Comparison of ENCODE assay signal across 13 cellular contexts in genomic region chr9:72960446-72960845, GRCh38. TPM values are rescaled to one million over a fixed set of nuclear protein-coding genes. Genes with fewer than 3 reads are reported as not detected.
DNase-seq lines count a peak whose midpoint lies in the region; ATAC-seq and TF ChIP-seq lines count a peak whose summit lies in the region.
"Had no signal": no experiment of that assay in that cellular context is flagged by ENCODE, and none has a peak within 500 bp of the region (broad histone marks: within the 10 kb centered on the region; RNA-seq: fewer than 3 reads in every experiment).

No MANE protein-coding gene starts in this region.

- in situ Hi-C loops in G401 (cut with HindIII; ENCODE audit: low sequenced_read_pairs) (no loop called here), HAP-1 (cut with MboI; ENCODE audit: low sequenced_read_pairs) (no loop called here)

- DNase-seq in AG09309 (ENCODE audit: low read depth) (no peak), HPDE6-E6E7 (ENCODE audit: extremely low spot score) (peak; percentile 7), left colon (no peak), G401 (ENCODE audit: low spot score) (no peak), HAP-1 (ENCODE audit: low spot score in 2 of 2) (no peak), middle frontal gyrus (ENCODE audit: extremely low spot score, low spot score) (no peak)
- DNase-seq: activated CD8-positive, alpha-beta T cell treated with anti-CD3 and anti-CD28 coated beads, Interleukin-2, amount 10 ng/mL, durations not matched to agents 7 days and 5 days; HCEC 1CT; KBM-7; NCI-H187 treated with DMSO at 0.1 percent for 48 hours had no signal

- ATAC-seq in left colon (peak; percentile 78), GM19452 (IDR thresholded peaks at IDR 0.05; ENCODE audit: unreplicated experiment) (no peak)
- ATAC-seq: activated CD8-positive, alpha-beta T cell treated with anti-CD3 and anti-CD28 coated beads, Interleukin-2, amount 10 ng/mL, durations not matched to agents 7 days and 5 days; SK-N-SH treated with all-trans-retinoic acid at 6 μM for 48 hours had no signal

- no peaks in the 10 kb centered on the region for H3K36me3 ChIP-seq in HAP-1 (replicated peaks)

- 0 out of 2 replicates have a peak, but pooled peaks cover 2% of the 10 kb centered on the region for H3K27me3 ChIP-seq in HAP-1 (ENCODE audit: low read depth)

- intact Hi-C loops in left colon (cut with DNase I, micrococcal nuclease): no loop called here

- TF ChIP-seq CTCF in AG09309 (IDR thresholded peaks at IDR 0.05; ENCODE audit: control insufficient read depth, insufficient read depth, low read depth, low read length, missing control alignments): peak; percentile 22
- 0 out of 2 replicates have a peak, but pooled peaks have one; percentile 13 for TF ChIP-seq CTCF in VCaP (conservative IDR thresholded peaks at IDR 0.05)

- H3K27ac ChIP-seq in VCaP: no peak overlapping the region

- peaks cover 3% of the 10 kb centered on the region for H3K4me1 ChIP-seq in HAP-1

- H3K9me3 ChIP-seq in HAP-1: no peaks in the 10 kb centered on the region

- no peak overlapping the region for H3K4me3 ChIP-seq in AG09309 (ENCODE audit: control insufficient read depth, low read depth, low read length)
- H3K4me3 ChIP-seq in HAP-1: no peak overlapping the region

RNA-seq across cellular contexts. Expression of gene ALDH1A1, which starts 7.6 kb away (rescaled TPM):
- total RNA-seq in left colon: 100 to 1,000 TPM in 1 of 2 donors, 10 to 100 TPM in 1; 91.0 to 105 TPM
- total RNA-seq in G401 (2014; rRNA removed; shearing (Covaris generic)): not detected in 2 replicates
- total RNA-seq: activated CD8-positive, alpha-beta T cell treated with anti-CD3 and anti-CD28 coated beads, Interleukin-2, amount 10 ng/mL, durations not matched to agents 7 days and 5 days had no signal

Comparison
In these comparisons a context has a peak if more than half of its experiments do, and no peak if none do; other contexts are left out.
1. RNA of gene ALDH1A1, which starts 7.6 kb away (total RNA-seq): 91.0 to 105 TPM in left colon; not detected in G401; every median in the first group is over 10 times any median in the second.